Comparison of ENCODE assay signal across 1 cellular context in the genomic region with DNA sequence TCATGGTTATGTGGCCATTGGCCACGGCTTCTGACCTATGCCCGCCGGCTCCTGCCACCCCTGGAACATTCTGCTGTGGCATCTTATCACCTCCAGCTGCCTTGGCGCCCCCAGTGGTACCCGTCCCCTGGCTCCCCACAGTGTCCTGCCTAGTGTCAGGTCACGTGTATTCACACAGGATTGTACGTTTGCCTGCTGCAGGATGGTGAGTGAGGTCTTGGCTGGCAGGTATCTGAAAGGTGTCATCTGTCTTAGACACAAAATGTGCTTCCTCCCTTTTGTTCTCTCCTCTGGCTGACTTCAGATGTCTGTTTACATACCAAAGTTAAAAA.
TF ChIP-seq lines count a peak whose summit lies in the region.

No MANE protein-coding gene starts in this region.

TF ChIP-seq in WTC11, 78 proteins besides CTCF, POLR2A, EP300 and RAD21 (continued from another document):
- TF ChIP-seq, protein P1, sequence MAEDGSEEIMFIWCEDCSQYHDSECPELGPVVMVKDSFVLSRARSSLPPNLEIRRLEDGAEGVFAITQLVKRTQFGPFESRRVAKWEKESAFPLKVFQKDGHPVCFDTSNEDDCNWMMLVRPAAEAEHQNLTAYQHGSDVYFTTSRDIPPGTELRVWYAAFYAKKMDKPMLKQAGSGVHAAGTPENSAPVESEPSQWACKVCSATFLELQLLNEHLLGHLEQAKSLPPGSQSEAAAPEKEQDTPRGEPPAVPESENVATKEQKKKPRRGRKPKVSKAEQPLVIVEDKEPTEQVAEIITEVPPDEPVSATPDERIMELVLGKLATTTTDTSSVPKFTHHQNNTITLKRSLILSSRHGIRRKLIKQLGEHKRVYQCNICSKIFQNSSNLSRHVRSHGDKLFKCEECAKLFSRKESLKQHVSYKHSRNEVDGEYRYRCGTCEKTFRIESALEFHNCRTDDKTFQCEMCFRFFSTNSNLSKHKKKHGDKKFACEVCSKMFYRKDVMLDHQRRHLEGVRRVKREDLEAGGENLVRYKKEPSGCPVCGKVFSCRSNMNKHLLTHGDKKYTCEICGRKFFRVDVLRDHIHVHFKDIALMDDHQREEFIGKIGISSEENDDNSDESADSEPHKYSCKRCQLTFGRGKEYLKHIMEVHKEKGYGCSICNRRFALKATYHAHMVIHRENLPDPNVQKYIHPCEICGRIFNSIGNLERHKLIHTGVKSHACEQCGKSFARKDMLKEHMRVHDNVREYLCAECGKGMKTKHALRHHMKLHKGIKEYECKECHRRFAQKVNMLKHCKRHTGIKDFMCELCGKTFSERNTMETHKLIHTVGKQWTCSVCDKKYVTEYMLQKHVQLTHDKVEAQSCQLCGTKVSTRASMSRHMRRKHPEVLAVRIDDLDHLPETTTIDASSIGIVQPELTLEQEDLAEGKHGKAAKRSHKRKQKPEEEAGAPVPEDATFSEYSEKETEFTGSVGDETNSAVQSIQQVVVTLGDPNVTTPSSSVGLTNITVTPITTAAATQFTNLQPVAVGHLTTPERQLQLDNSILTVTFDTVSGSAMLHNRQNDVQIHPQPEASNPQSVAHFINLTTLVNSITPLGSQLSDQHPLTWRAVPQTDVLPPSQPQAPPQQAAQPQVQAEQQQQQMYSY (CRISPR knock-in tag; IDR thresholded peaks at IDR 0.05), result no peak
